34 cellular contexts compared by ENCODE assay signal in genomic region chr11:77609234-77609633, GRCh38. TPM values are rescaled to one million over a fixed set of nuclear protein-coding genes. Genes with fewer than 3 reads are reported as not detected.
"Had no signal": no experiment of that assay in that cellular context is flagged by ENCODE, and none has a peak within 500 bp of the region (broad histone marks: within the 10 kb centered on the region; RNA-seq: fewer than 3 reads in every experiment).

No MANE protein-coding gene starts in this region.

- FAIRE-seq: RCC 7860 had no signal

- H3K27me3 ChIP-seq: MG63, SJCRH30 had no signal

- H3K9me3 ChIP-seq: MG63, SJCRH30 had no signal

- H2AFZ ChIP-seq: PC-9 had no signal

- H3K4me3 ChIP-seq: MG63, PC-9, SJCRH30, SK-N-MC had no signal

- H3K27ac ChIP-seq: PC-9, RWPE1, SJCRH30, SK-N-MC had no signal

- H3K4me2 ChIP-seq: PC-9 had no signal

- ATAC-seq: Panc1, Right ventricle myocardium inferior, T-cell had no signal

- H3K4me1 ChIP-seq: SJCRH30 had no signal

- DNase-seq: Kasumi-1, KG1, MG63, NCI-H1092 treated with DMSO at 0.1 percent for 48 hours, NCI-H1105 treated with DMSO at 0.1 percent for 48 hours, NCI-H1417, NCI-H1436, NCI-H146, NCI-H1694, NCI-H187, NCI-H1930, NCI-H2029 treated with DMSO at 0.1 percent for 48 hours, NCI-H2081 treated with DMSO at 0.1 percent for 48 hours, NCI-H2107, NCI-H2171, NCI-H226, NCI-H446 treated with DMSO at 0.1 percent for 48 hours, NCI-H510A, NCI-H524, NCI-H526, NCI-H69, NCI-H748 treated with DMSO at 0.1 percent for 48 hours, NCI-H82, PC-9, SHP77, SIG-M5, SJCRH30, T-cell had no signal

RNA-seq across cellular contexts. Expression of gene AQP11, which starts 19.5 kb away (rescaled TPM):
- total RNA-seq: OCI-LY7 had no signal
